In the genomic region with DNA sequence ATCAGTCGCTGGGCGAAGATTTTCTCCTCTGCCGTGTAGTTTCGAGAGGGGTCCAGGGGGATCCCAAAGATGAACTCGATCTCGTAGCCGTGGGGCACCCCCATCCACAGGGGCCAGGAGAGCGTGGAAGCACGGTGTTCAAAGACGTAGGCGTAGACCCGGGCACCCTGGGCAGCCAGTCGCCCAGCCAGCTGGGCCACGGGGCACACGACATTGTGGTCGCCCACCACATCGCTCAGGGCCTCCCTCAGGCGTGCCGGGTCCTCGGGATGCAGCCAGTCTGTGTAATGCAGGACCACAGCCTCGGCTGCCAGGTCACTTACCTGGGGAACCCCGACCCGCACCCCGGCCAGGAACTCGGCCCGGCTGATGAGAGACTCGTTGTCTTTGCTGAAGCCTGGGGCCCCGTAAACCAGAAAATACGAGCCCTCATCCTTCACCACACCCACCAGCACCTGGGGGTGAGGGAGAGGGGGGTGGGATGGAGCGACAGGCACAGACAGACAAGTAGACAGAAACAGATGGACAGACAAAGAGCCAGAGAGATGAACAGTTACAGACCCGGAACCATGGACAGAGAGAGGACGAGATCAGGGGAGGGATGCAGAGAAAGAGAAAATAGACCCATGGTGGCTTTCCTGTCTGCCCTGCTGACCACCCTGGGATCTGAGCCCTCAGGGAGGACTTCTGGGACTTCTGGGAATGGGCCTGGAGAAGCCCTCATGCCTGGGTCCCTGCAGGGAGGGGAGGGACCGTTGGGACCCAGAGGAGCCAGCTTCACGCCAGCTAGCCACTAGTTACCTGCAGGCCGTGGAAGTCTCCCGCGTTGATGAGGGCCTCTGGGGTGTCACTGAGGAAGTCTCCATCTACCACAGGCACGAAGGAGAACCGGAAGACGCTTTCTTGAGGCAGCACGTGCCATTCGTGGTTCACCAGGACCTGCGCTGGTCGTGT, we compare ENCODE assay signal across 16 cellular contexts. TPM values are rescaled to one million over a fixed set of nuclear protein-coding genes. Genes with fewer than 3 reads are reported as not detected.
A peak's percentile ranks its signal among the peaks of the same experiment; 100 is the strongest.
DNase-seq lines count a peak whose midpoint lies in the region; ATAC-seq and TF ChIP-seq lines count a peak whose summit lies in the region.
"Had no signal": no experiment of that assay in that cellular context is flagged by ENCODE, and none has a peak within 500 bp of the region (broad histone marks: within the 10 kb centered on the region; RNA-seq: fewer than 3 reads in every experiment).

No MANE protein-coding gene starts in this region.

- H3K27me3 Mint-ChIP-seq in CD4-positive, alpha-beta T cell: peaks cover 50% of the 10 kb centered on the region
- peaks cover 19% of the 10 kb centered on the region for H3K27me3 Mint-ChIP-seq in H9 (ENCODE audit: low read depth)
- peaks cover 41 to 65% of the 10 kb centered on the region in 2 donors for H3K27me3 Mint-ChIP-seq in effector memory CD8-positive, alpha-beta T cell

- peaks cover 12% of the 10 kb centered on the region for H3K36me3 ChIP-seq in osteoblast (ENCODE audit: insufficient read depth, low read length)
- H3K36me3 ChIP-seq in HAP-1 (replicated peaks): peaks cover 16% of the 10 kb centered on the region

- in situ Hi-C loops in HAP-1 (cut with MboI; ENCODE audit: low sequenced_read_pairs): loop anchor here (5.0 to 10.0 kb wide), 2 partner anchors 170 to 402 kb away; no protein-coding TSS in a partner anchor

- peaks cover 36% of the 10 kb centered on the region for H3K23me2 ChIP-seq in H9 (ENCODE audit: insufficient read length, low read depth, low read length, poor library complexity, severe bottlenecking)

- H3K4me2 ChIP-seq in H9 (ENCODE audit: insufficient read depth, insufficient read length, low read length): no peak overlapping the region
- no peak overlapping the region for H3K4me2 ChIP-seq in osteoblast (ENCODE audit: insufficient read depth, low read length)
- H3K4me2 ChIP-seq: KMS-11 had no signal

- H3K79me2 ChIP-seq in H9 (ENCODE audit: insufficient read depth, low read length) (peaks cover 5% of the 10 kb centered on the region; the same call in 1 of the 2 replicates), osteoblast (ENCODE audit: insufficient read depth, low read length) (peaks cover 18% of the 10 kb centered on the region)

- H3K4me1 ChIP-seq in H9 (ENCODE audit: insufficient read depth, low read length) (peaks cover 2% of the 10 kb centered on the region; the same call in 1 of the 2 replicates), osteoblast (ENCODE audit: insufficient read depth, low read length) (peaks cover 22% of the 10 kb centered on the region), HAP-1 (peaks cover 19% of the 10 kb centered on the region)

- H3K4me3 ChIP-seq in osteoblast (ENCODE audit: insufficient read depth, low read length) (no peak overlapping the region), HAP-1 (no peak overlapping the region)
- H3K4me3 ChIP-seq: lung had no signal

- WGBS in H9 (ENCODE audit: extremely low coverage, insufficient read length, low lambda C conversion rate): no CpG with 5 or more reads among the region's 44 CpGs

- H3K23ac ChIP-seq in H9 (ENCODE audit: insufficient read length, low read depth, low read length): no peak overlapping the region

- H2AK5ac ChIP-seq in H9 (ENCODE audit: insufficient read length, low read length): no peak overlapping the region

- H3K27ac ChIP-seq in CD4-positive, alpha-beta T cell (ENCODE audit: low read depth, low read length): no peak overlapping the region
- H3K27ac ChIP-seq in H9 (ENCODE audit: insufficient read length, low read depth, low read length) (no peak overlapping the region), osteoblast (ENCODE audit: low read depth, low read length) (no peak overlapping the region)
- H3K27ac ChIP-seq: KMS-11 had no signal

- no peak overlapping the region for H2BK120ac ChIP-seq in H9 (ENCODE audit: low read depth, low read length, poor library complexity, severe bottlenecking)

- H2AFZ ChIP-seq in H9 (ENCODE audit: low read length) (no peak overlapping the region), osteoblast (ENCODE audit: low read length) (no peak overlapping the region)

- H3K4ac ChIP-seq in H9 (ENCODE audit: low read depth, low read length): no peak overlapping the region

- POLR2A ChIA-PET in CD4-positive, alpha-beta T cell (lab: Charles Lee): no interaction called here

- peaks cover 37% of the 10 kb centered on the region for H3K4me1 Mint-ChIP-seq in CD4-positive, alpha-beta T cell (ENCODE audit: low read depth)
- H3K4me1 Mint-ChIP-seq in H9: peaks cover 31 to 35% of the 10 kb centered on the region in 2 experiments
- H3K4me1 Mint-ChIP-seq in effector memory CD8-positive, alpha-beta T cell (ENCODE audit: low read depth in 2 of 2): peaks cover 27 to 33% of the 10 kb centered on the region in 2 donors

- H4K91ac ChIP-seq in H9 (ENCODE audit: insufficient read length, low read depth, low read length): no peak overlapping the region

- H2BK12ac ChIP-seq in H9 (ENCODE audit: insufficient read length, low read depth, low read length): no peak overlapping the region

- H3K4me3 Mint-ChIP-seq in CD4-positive, alpha-beta T cell: peak overlapping the region; percentile 88
- H3K4me3 Mint-ChIP-seq in H9: peak overlapping the region in 1 of 2 experiments; percentile 40; a peak in 2 of 5 replicates
- peak overlapping the region; percentile 33 to 57 for H3K4me3 Mint-ChIP-seq in effector memory CD8-positive, alpha-beta T cell
- H3K4me3 Mint-ChIP-seq: dendritic cell treated with granulocyte-macrophage colony-stimulating factor and Interleukin-4, amounts not matched to agents 40 ng/mL and 50 ng/mL, for 4 days had no signal

- ATAC-seq in CD4-positive, alpha-beta T cell (ENCODE audit: poor library complexity): no peak
- no peak for ATAC-seq in effector memory CD8-positive, alpha-beta T cell (replicated peaks)
- no peak for ATAC-seq in GM21528 (IDR thresholded peaks at IDR 0.05; ENCODE audit: low FRiP score, unreplicated experiment)

- H4K20me1 ChIP-seq in H9 (ENCODE audit: control insufficient read depth, insufficient read depth, insufficient read length) (no peaks in the 10 kb centered on the region), osteoblast (ENCODE audit: insufficient read depth, low read length) (peaks cover 9% of the 10 kb centered on the region)

- H3T11ph ChIP-seq in H9 (ENCODE audit: low read length): no peak overlapping the region

- H4K5ac ChIP-seq in H9 (ENCODE audit: insufficient read length, low read depth, low read length): no peak overlapping the region

- no peak for TF ChIP-seq CTCF in CD4-positive, alpha-beta T cell (IDR thresholded peaks at IDR 0.05)
- no peak for TF ChIP-seq CTCF in H9 (conservative IDR thresholded peaks at IDR 0.05)
- no peak for TF ChIP-seq CTCF in osteoblast (IDR thresholded peaks at IDR 0.05; ENCODE audit: extremely low read depth, low read depth, low read length)

- no peak overlapping the region for H3K56ac ChIP-seq in H9 (ENCODE audit: insufficient read length, low read depth, low read length)

- H3K14ac ChIP-seq in H9 (ENCODE audit: insufficient read depth, low read length): no peak overlapping the region

- no peaks in the 10 kb centered on the region for H3K9me3 Mint-ChIP-seq in CD4-positive, alpha-beta T cell
- no peaks in the 10 kb centered on the region; a peak in 2 of 5 replicates for H3K9me3 Mint-ChIP-seq in H9
- H3K9me3 Mint-ChIP-seq in effector memory CD8-positive, alpha-beta T cell: no peaks in the 10 kb centered on the region
- H3K9me3 Mint-ChIP-seq: activated naive CD4-positive, alpha-beta T cell treated with anti-CD3 and anti-CD28 coated beads, Interleukin-2, amount 10 ng/mL, durations not matched to agents 7 days and 5 days; dendritic cell treated with granulocyte-macrophage colony-stimulating factor and Interleukin-4, amounts not matched to agents 40 ng/mL and 50 ng/mL, for 4 days had no signal

- H3K27ac Mint-ChIP-seq in CD4-positive, alpha-beta T cell: no peak overlapping the region
- peak overlapping the region in 2 of 3 experiments; percentile 44 to 59; a peak in 2 of 7 replicates for H3K27ac Mint-ChIP-seq in H9
- no peak overlapping the region for H3K27ac Mint-ChIP-seq in effector memory CD8-positive, alpha-beta T cell
- H3K27ac Mint-ChIP-seq: activated naive CD4-positive, alpha-beta T cell treated with anti-CD3 and anti-CD28 coated beads, Interleukin-2, amount 10 ng/mL, durations not matched to agents 7 days and 5 days; dendritic cell treated with granulocyte-macrophage colony-stimulating factor and Interleukin-4, amounts not matched to agents 40 ng/mL and 50 ng/mL, for 4 days had no signal

- no peak overlapping the region for H2BK20ac ChIP-seq in H9 (ENCODE audit: low read depth, low read length, poor library complexity, severe bottlenecking)

- H3K18ac ChIP-seq in H9 (ENCODE audit: insufficient read length, low read depth, low read length): no peak overlapping the region

- no peaks in the 10 kb centered on the region for H3K79me1 ChIP-seq in H9 (ENCODE audit: insufficient read depth, low read depth, low read length, poor library complexity, severe bottlenecking)

- CTCF ChIA-PET in CD4-positive, alpha-beta T cell (lab: Charles Lee): no interaction called here

- H2BK15ac ChIP-seq in H9 (ENCODE audit: low read depth, low read length): no peak overlapping the region

- H3K27me3 ChIP-seq in CD4-positive, alpha-beta T cell (ENCODE audit: control insufficient read depth, insufficient read depth, low read length): peaks cover 61% of the 10 kb centered on the region
- H3K27me3 ChIP-seq in H9 (ENCODE audit: insufficient read depth, low read length) (peaks cover 7% of the 10 kb centered on the region), osteoblast (ENCODE audit: insufficient read depth, low read length) (peaks cover 29% of the 10 kb centered on the region), HAP-1 (ENCODE audit: low read depth) (peaks cover 4% of the 10 kb centered on the region; the same call in 1 of the 2 replicates)

- intact Hi-C loops in CD4-positive, alpha-beta T cell (cut with DNase I, micrococcal nuclease): loop anchor here in 1 of 2 experiments (5.0 to 10.0 kb wide), 3 partner anchors 185 to 392 kb away; partner anchors contain the start of genes PLOD3 and ZNHIT1

- H3K9me3 ChIP-seq in CD4-positive, alpha-beta T cell (ENCODE audit: control insufficient read depth, low read length): no peaks in the 10 kb centered on the region
- no peaks in the 10 kb centered on the region for H3K9me3 ChIP-seq in H9 (ENCODE audit: control insufficient read depth, low read depth, low read length)
- H3K9me3 ChIP-seq in osteoblast (ENCODE audit: low read depth, low read length): no peaks in the 10 kb centered on the region
- no peaks in the 10 kb centered on the region for H3K9me3 ChIP-seq in HAP-1

- H3K9ac ChIP-seq in H9 (ENCODE audit: extremely low read depth, insufficient read length, low read length): no peak overlapping the region
- H3K9ac ChIP-seq: KMS-11 had no signal

- no peak overlapping the region for H2BK5ac ChIP-seq in H9 (ENCODE audit: insufficient read length, low read length)

- peaks cover 12% of the 10 kb centered on the region for H3K36me3 Mint-ChIP-seq in CD4-positive, alpha-beta T cell (ENCODE audit: low read depth)
- peaks cover 10 to 13% (median 10%) of the 10 kb centered on the region in 3 experiments; a peak in 6 of 7 replicates for H3K36me3 Mint-ChIP-seq in H9 (ENCODE audit: insufficient read depth in 1 of 3, low read depth in 3 of 3)
- peaks cover 33% of the 10 kb centered on the region for H3K36me3 Mint-ChIP-seq in effector memory CD8-positive, alpha-beta T cell (ENCODE audit: insufficient read depth)

- H4K8ac ChIP-seq in H9 (replicated peaks; ENCODE audit: insufficient read length, low read depth, low read length): no peak overlapping the region

- DNase-seq in CD4-positive, alpha-beta T cell: no peak
- DNase-seq in H9 (no peak), osteoblast (ENCODE audit: insufficient read length, low spot score, missing footprints) (peak; percentile 77), mucosa of gallbladder (ENCODE audit: low spot score) (no peak), HAP-1 (ENCODE audit: low spot score in 2 of 2) (no peak)
- no peak for DNase-seq in effector memory CD8-positive, alpha-beta T cell
- no peak for DNase-seq in activated T-cell treated with anti-CD3 and anti-CD28 coated beads, Interleukin-2, amount 50 U/mL, for 48 hours
- DNase-seq: activated CD4-positive, alpha-beta T cell treated with anti-CD3 and anti-CD28 coated beads, Interleukin-2, amount 50 U/mL, for 1 hour; activated naive CD4-positive, alpha-beta T cell treated with anti-CD3 and anti-CD28 coated beads, Interleukin-2, amount 10 ng/mL, durations not matched to agents 7 days and 5 days; NCI-H2171 treated with DMSO at 0.1 percent for 48 hours; stimulated activated CD4-positive, alpha-beta T cell treated with anti-CD3 and anti-CD28 coated beads, Interleukin-4, amount 100 ng/mL, for 4 hours; stimulated activated CD8-positive, alpha-beta memory T cell treated with anti-CD3 and anti-CD28 coated beads, Interleukin-4, amount 100 ng/mL, for 48 hours had no signal

RNA-seq across cellular contexts. Expression of gene ACHE, which starts 3.0 kb away (rescaled TPM):
- total RNA-seq in CD4-positive, alpha-beta T cell: under 1 TPM; 0.14 to 0.22 TPM
- total RNA-seq in H9 (2021) (5.7 and 7.0 TPM in 2 replicates), osteoblast (under 0.01 TPM in 2 replicates), mucosa of gallbladder (8.4 TPM)

RNA-seq across cellular contexts. Expression of gene UFSP1, which starts 3.1 kb away (rescaled TPM):
- 1 to 10 TPM; 1.1 to 1.5 TPM for total RNA-seq in CD4-positive, alpha-beta T cell
- total RNA-seq in H9 (2021) (4.3 and 4.6 TPM in 2 replicates), osteoblast (4.7 and 5.8 TPM in 2 replicates), mucosa of gallbladder (3.3 TPM)

RNA-seq across cellular contexts. Expression of gene SRRT, which starts 17.7 kb away (rescaled TPM):
- total RNA-seq in CD4-positive, alpha-beta T cell: 100 to 1,000 TPM; 355 to 382 TPM
- total RNA-seq in H9 (2021): 373 and 382 TPM in 2 replicates
- total RNA-seq in osteoblast: 31.2 and 42.0 TPM in 2 replicates
- 150 TPM for total RNA-seq in mucosa of gallbladder

RNA-seq across cellular contexts. Expression of gene TRIP6, which starts 25.5 kb away (rescaled TPM):
- 1 to 10 TPM; 4.3 to 6.1 TPM for total RNA-seq in CD4-positive, alpha-beta T cell
- total RNA-seq in H9 (2021) (120 and 122 TPM in 2 replicates), osteoblast (115 TPM in 2 replicates), mucosa of gallbladder (91.0 TPM)

RNA-seq across cellular contexts. Expression of gene SLC12A9, which starts 40.1 kb away (rescaled TPM):
- total RNA-seq in CD4-positive, alpha-beta T cell: 10 to 100 TPM; 26.3 to 28.2 TPM
- total RNA-seq in H9 (2021) (42.3 and 43.0 TPM in 2 replicates), osteoblast (19.5 and 20.0 TPM in 2 replicates), mucosa of gallbladder (76.1 TPM)

Comparison
In these comparisons a context has a peak if more than half of its experiments do, and no peak if none do; other contexts are left out.
1. H3K27ac Mint-ChIP-seq: peak in H9 (2 of 3); none in CD4-positive, alpha-beta T cell (single experiment) and effector memory CD8-positive, alpha-beta T cell (0 of 2).